In genomic region chr6:3425574-3425973, GRCh38 we compare ENCODE assay signal across 33 cellular contexts.
"Had no signal": no experiment of that assay in that cellular context is flagged by ENCODE, and none has a peak within 500 bp of the region (broad histone marks: within the 10 kb centered on the region; RNA-seq: fewer than 3 reads in every experiment).

No MANE protein-coding gene starts in this region.

- H3K36me3 ChIP-seq: adrenal gland, breast epithelium had no signal

- H3K27ac ChIP-seq: adrenal gland, body of pancreas, VCaP had no signal

- H3K4me1 Mint-ChIP-seq: activated CD4-positive, alpha-beta memory T cell treated with anti-CD3 and anti-CD28 coated beads, Interleukin-2, amount 10 ng/mL, durations not matched to agents 7 days and 5 days had no signal

- H3K9me3 ChIP-seq: adrenal gland, body of pancreas, breast epithelium had no signal

- H3K27me3 Mint-ChIP-seq: activated T-cell treated with anti-CD3 and anti-CD28 coated beads, Interleukin-2, amount 50 U/mL, for 24 hours had no signal

- H3K36me3 Mint-ChIP-seq: activated naive CD4-positive, alpha-beta T cell treated with anti-CD3 and anti-CD28 coated beads, Interleukin-2, amount 50 U/mL, for 72 hours had no signal

- H3K27ac Mint-ChIP-seq: activated CD4-positive, alpha-beta memory T cell treated with anti-CD3 and anti-CD28 coated beads, Interleukin-2, amount 10 ng/mL, durations not matched to agents 7 days and 5 days; activated naive CD4-positive, alpha-beta T cell treated with anti-CD3 and anti-CD28 coated beads for 36 hours; activated naive CD4-positive, alpha-beta T cell treated with anti-CD3 and anti-CD28 coated beads, Interleukin-2, amount 50 U/mL, for 72 hours; activated T-cell treated with anti-CD3 and anti-CD28 coated beads, Interleukin-2, amount 50 U/mL, for 24 hours had no signal

- H3K27me3 ChIP-seq: adrenal gland, body of pancreas, breast epithelium had no signal

- H3K9me3 Mint-ChIP-seq: activated CD4-positive, alpha-beta memory T cell treated with anti-CD3 and anti-CD28 coated beads, Interleukin-2, amount 10 ng/mL, durations not matched to agents 7 days and 5 days; activated naive CD4-positive, alpha-beta T cell treated with anti-CD3 and anti-CD28 coated beads for 36 hours; activated naive CD4-positive, alpha-beta T cell treated with anti-CD3 and anti-CD28 coated beads, Interleukin-2, amount 50 U/mL, for 72 hours; activated T-cell treated with anti-CD3 and anti-CD28 coated beads, Interleukin-2, amount 50 U/mL, for 24 hours had no signal

- DNase-seq: activated CD4-positive, alpha-beta memory T cell treated with anti-CD3 and anti-CD28 coated beads, Interleukin-2, amount 10 ng/mL, durations not matched to agents 7 days and 5 days; activated CD4-positive, alpha-beta T cell treated with anti-CD3 and anti-CD28 coated beads for 1 hour; activated CD4-positive, alpha-beta T cell treated with anti-CD3 and anti-CD28 coated beads for 48 hours; activated CD4-positive, CD25-positive, alpha-beta regulatory T cell; activated CD8-positive, alpha-beta memory T cell treated with anti-CD3 and anti-CD28 coated beads for 24 hours; activated gamma-delta T cell treated with Interleukin-2 at 50 U/mL for 16 hours; activated naive CD4-positive, alpha-beta T cell treated with anti-CD3 and anti-CD28 coated beads for 36 hours; activated T-cell treated with anti-CD3 and anti-CD28 coated beads, Interleukin-2, amount 50 U/mL, for 24 hours; adrenal gland; body of pancreas; NCI-H1092 treated with DMSO at 0.1 percent for 48 hours; NCI-H1417; NCI-H146; NCI-H187; NCI-H2029 treated with DMSO at 0.1 percent for 48 hours; NCI-H2107; NCI-H2171; NCI-H510A; NCI-H526; NCI-H748 treated with DMSO at 0.1 percent for 48 hours; NK-92 treated with Interleukin-12 subunit alpha and Interleukin-12 subunit beta, amount 100 ng/mL, for 24 hours; PC-3; SHP77 treated with DMSO at 0.1 percent for 48 hours; SW 1271; T-helper 1 cell; T-helper 2 cell; T-helper 9 cell had no signal

- H3K4me3 ChIP-seq: adrenal gland, body of pancreas, breast epithelium had no signal

- H3K4me3 Mint-ChIP-seq: activated CD4-positive, alpha-beta memory T cell treated with anti-CD3 and anti-CD28 coated beads, Interleukin-2, amount 10 ng/mL, durations not matched to agents 7 days and 5 days; activated naive CD4-positive, alpha-beta T cell treated with anti-CD3 and anti-CD28 coated beads for 36 hours; activated T-cell treated with anti-CD3 and anti-CD28 coated beads, Interleukin-2, amount 50 U/mL, for 24 hours had no signal

- ATAC-seq: activated naive CD4-positive, alpha-beta T cell treated with anti-CD3 and anti-CD28 coated beads, Interleukin-2, amount 50 U/mL, for 72 hours; body of pancreas; PC-3; SK-N-SH treated with all-trans-retinoic acid at 6 μM for 48 hours had no signal

- FAIRE-seq: astrocyte, RCC 7860 had no signal
